ENCODE assay signal across 20 cellular contexts in genomic region chr10:121374121-121374520, GRCh38.
"Had no signal": no experiment of that assay in that cellular context is flagged by ENCODE, and none has a peak within 500 bp of the region (broad histone marks: within the 10 kb centered on the region; RNA-seq: fewer than 3 reads in every experiment).

No MANE protein-coding gene starts in this region.

- H3K4me1 ChIP-seq: SJSA1 had no signal

- H3K9me3 ChIP-seq: MG63 had no signal

- H3K36me3 ChIP-seq: MG63, SJSA1 had no signal

- H3K27ac ChIP-seq: SJSA1, SK-N-MC had no signal

- DNase-seq: Karpas-422, KBM-7, MG63, NCI-H1092, NCI-H1105 treated with DMSO at 0.1 percent for 48 hours, NCI-H1417 treated with DMSO at 0.1 percent for 48 hours, NCI-H146, NCI-H1694 treated with DMSO at 0.1 percent for 48 hours, NCI-H1930, NCI-H2081, NCI-H2171, NCI-H226, NCI-H446 treated with DMSO at 0.1 percent for 48 hours, NCI-H510A treated with DMSO at 0.1 percent for 48 hours, NCI-H526, Right ventricle myocardium superior, RPMI8226, SIG-M5 had no signal

- H3K4me3 ChIP-seq: MG63, SJSA1, SK-N-MC had no signal

- H3K27me3 ChIP-seq: MG63, SJSA1 had no signal
